ENCODE assay signal across 1 cellular context in genomic region chr3:168988867-168989266, GRCh38.
TF ChIP-seq lines count a peak whose summit lies in the region.

No MANE protein-coding gene starts in this region.

TF ChIP-seq in HepG2, 621 proteins besides CTCF, POLR2A, EP300 and RAD21 (continued from another document):
- TF ChIP-seq ZBTB25 (CRISPR knock-in tag; IDR thresholded peaks at IDR 0.05) (no peak), ZNF749 (CRISPR knock-in tag; IDR thresholded peaks at IDR 0.05; ENCODE audit: borderline replicate concordance) (no peak), KIAA2018 (CRISPR knock-in tag; IDR thresholded peaks at IDR 0.05; ENCODE audit: borderline replicate concordance) (no peak), FOXP4 (CRISPR knock-in tag; IDR thresholded peaks at IDR 0.05) (peak; percentile 76), ZNF615 (CRISPR knock-in tag; IDR thresholded peaks at IDR 0.05; ENCODE audit: borderline replicate concordance) (no peak), KDM6A (CRISPR knock-in tag; IDR thresholded peaks at IDR 0.05; ENCODE audit: low read depth) (peak; percentile 87), FLYWCH1 (CRISPR knock-in tag; IDR thresholded peaks at IDR 0.05) (no peak), ZNF589 (CRISPR knock-in tag; conservative IDR thresholded peaks at IDR 0.05) (no peak), MYPOP (CRISPR knock-in tag; IDR thresholded peaks at IDR 0.05) (no peak), REXO4 (CRISPR knock-in tag; IDR thresholded peaks at IDR 0.05; ENCODE audit: borderline replicate concordance) (no peak), ELF3 (CRISPR knock-in tag; IDR thresholded peaks at IDR 0.05) (peak; percentile 61), SIX4 (CRISPR knock-in tag; IDR thresholded peaks at IDR 0.05) (peak; percentile 22; the same call in 1 of the 2 replicates), AHR (CRISPR knock-in tag; IDR thresholded peaks at IDR 0.05) (no peak), ZNF782 (CRISPR knock-in tag; IDR thresholded peaks at IDR 0.05; ENCODE audit: borderline replicate concordance) (no peak), MAFF (IDR thresholded peaks at IDR 0.05; ENCODE audit: low read depth, low read length) (no peak), ZNF235 (CRISPR knock-in tag; IDR thresholded peaks at IDR 0.05; ENCODE audit: borderline replicate concordance) (no peak), HNF4A (CRISPR knock-in tag; IDR thresholded peaks at IDR 0.05) (peak; percentile 89), RBAK (CRISPR knock-in tag; IDR thresholded peaks at IDR 0.05) (no peak), THAP11 (CRISPR knock-in tag; IDR thresholded peaks at IDR 0.05) (no peak), ZNF619 (CRISPR knock-in tag; IDR thresholded peaks at IDR 0.05) (no peak), ZIK1 (CRISPR knock-in tag; IDR thresholded peaks at IDR 0.05; ENCODE audit: borderline replicate concordance, low read depth) (no peak), PRPF4 (IDR thresholded peaks at IDR 0.05; ENCODE audit: low read depth, low read length, poor library complexity, severe bottlenecking) (no peak), ZGPAT (CRISPR knock-in tag; IDR thresholded peaks at IDR 0.05) (peak; percentile 75), ZNF160 (CRISPR knock-in tag; IDR thresholded peaks at IDR 0.05) (no peak), ZNF513 (CRISPR knock-in tag; conservative IDR thresholded peaks at IDR 0.05) (no peak)
- TF ChIP-seq, protein P1, sequence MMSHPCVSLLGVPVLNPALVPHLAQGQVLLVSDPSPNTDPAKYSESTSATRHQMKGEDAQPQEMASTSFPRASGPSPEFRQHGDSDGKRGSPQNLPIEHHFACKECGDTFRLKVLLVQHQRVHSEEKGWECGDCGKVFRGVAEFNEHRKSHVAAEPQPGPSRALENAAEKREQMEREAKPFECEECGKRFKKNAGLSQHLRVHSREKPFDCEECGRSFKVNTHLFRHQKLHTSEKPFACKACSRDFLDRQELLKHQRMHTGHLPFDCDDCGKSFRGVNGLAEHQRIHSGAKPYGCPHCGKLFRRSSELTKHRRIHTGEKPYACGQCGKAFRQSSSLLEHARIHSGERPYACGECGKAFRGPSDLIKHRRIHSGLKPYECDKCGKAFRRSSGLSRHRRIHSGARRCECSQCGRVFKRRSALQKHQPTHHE (CRISPR knock-in tag; IDR thresholded peaks at IDR 0.05; ENCODE audit: borderline replicate concordance), result no peak
